ENCODE assay signal across 23 cellular contexts in genomic region chr12:4432878-4433820, GRCh38. TPM values are rescaled to one million over a fixed set of nuclear protein-coding genes. Genes with fewer than 3 reads are reported as not detected.
A peak's percentile ranks its signal among the peaks of the same experiment; 100 is the strongest.
DNase-seq lines count a peak whose midpoint lies in the region; ATAC-seq, FAIRE-seq and TF ChIP-seq lines count a peak whose summit lies in the region.
"Had no signal": no experiment of that assay in that cellular context is flagged by ENCODE, and none has a peak within 500 bp of the region (broad histone marks: within the 10 kb centered on the region; RNA-seq: fewer than 3 reads in every experiment).

No MANE protein-coding gene starts in this region.

- H3K27ac ChIP-seq in left ventricle myocardium inferior (replicated peaks) (no peak overlapping the region), endodermal cell (ENCODE audit: low read depth, low read length) (no peak overlapping the region), neural progenitor cell (no peak overlapping the region)
- H3K27ac ChIP-seq: cardiac muscle cell had no signal

- DNase-seq in Right ventricle myocardium inferior (ENCODE audit: missing footprints) (no peak), left ventricle myocardium inferior (no peak), endodermal cell (peak; percentile 73), neural progenitor cell (ENCODE audit: low spot score) (no peak), NAMALWA (ENCODE audit: low spot score) (no peak), iPS-NIHi11 (ENCODE audit: low spot score) (no peak), GM19239 (ENCODE audit: insufficient read length, low spot score) (no peak), mesenteric fat pad (ENCODE audit: low spot score) (no peak)
- DNase-seq: activated B cell treated with CpG ODN at 0.5 μM for 24 hours, aorta, left colon, NCI-H1105, NCI-H2029 treated with DMSO at 0.1 percent for 48 hours, NCI-H774, posterior cingulate gyrus, T-helper 9 cell had no signal

- H3F3A ChIP-seq in neural progenitor cell (ENCODE audit: low read depth), result no peaks in the 10 kb centered on the region

- H3K27me3 Mint-ChIP-seq in endodermal cell (ENCODE audit: insufficient read depth) (peaks cover 78% of the 10 kb centered on the region), neural progenitor cell (ENCODE audit: insufficient read depth, low read depth) (peaks cover 10% of the 10 kb centered on the region)
- H3K27me3 Mint-ChIP-seq: activated B cell treated with CpG ODN at 0.5 μM for 24 hours; activated naive CD8-positive, alpha-beta T cell had no signal

- FAIRE-seq in GM19239 (lab: Jason Lieb, UNC), result no peak
- FAIRE-seq: H54 had no signal

- H3K79me2 ChIP-seq in neural progenitor cell (ENCODE audit: low read depth), result no peaks in the 10 kb centered on the region

- H2AFZ ChIP-seq in neural progenitor cell (replicated peaks), result peak overlapping the region; percentile 63

- H3K36me3 Mint-ChIP-seq in endodermal cell (ENCODE audit: low read depth), result no peaks in the 10 kb centered on the region
- H3K36me3 Mint-ChIP-seq in neural progenitor cell, result no peaks in the 10 kb centered on the region
- H3K36me3 Mint-ChIP-seq: activated naive CD8-positive, alpha-beta T cell; CD8-positive, alpha-beta T cell; mesothelial cell of epicardium had no signal

- H3K9ac ChIP-seq in endodermal cell (ENCODE audit: extremely low read depth, low read length, poor library complexity, severe bottlenecking), result no peak overlapping the region
- no peak overlapping the region for H3K9ac ChIP-seq in neural progenitor cell

- no peak overlapping the region for H3K4me2 ChIP-seq in neural progenitor cell

- H3K27ac Mint-ChIP-seq in endodermal cell (no peak overlapping the region), neural progenitor cell (peak overlapping the region; percentile 14)
- H3K27ac Mint-ChIP-seq: activated B cell treated with CpG ODN at 0.5 μM for 24 hours; activated naive CD8-positive, alpha-beta T cell; CD8-positive, alpha-beta T cell; mesothelial cell of epicardium had no signal

- H4K20me1 ChIP-seq in neural progenitor cell (ENCODE audit: low read depth), result no peaks in the 10 kb centered on the region

- H3K4me3 Mint-ChIP-seq in endodermal cell, result no peak overlapping the region
- no peak overlapping the region for H3K4me3 Mint-ChIP-seq in neural progenitor cell
- H3K4me3 Mint-ChIP-seq: activated B cell treated with CpG ODN at 0.5 μM for 24 hours; activated naive CD8-positive, alpha-beta T cell; CD8-positive, alpha-beta T cell; mesothelial cell of epicardium had no signal

- H3K27me3 ChIP-seq in left ventricle myocardium inferior (ENCODE audit: low read depth), result no peaks in the 10 kb centered on the region
- H3K27me3 ChIP-seq in endodermal cell (ENCODE audit: control insufficient read depth, insufficient read depth, low read length, poor library complexity, severe bottlenecking), result peaks cover 72% of the 10 kb centered on the region
- no peaks in the 10 kb centered on the region for H3K27me3 ChIP-seq in neural progenitor cell
- H3K27me3 ChIP-seq: cardiac muscle cell had no signal

- WGBS in endodermal cell (ENCODE audit: insufficient coverage in 1 of 2, insufficient read length in 1 of 2), 2 experiments, result 72 to 82% methylated on average over 4 to 9 of the region's 9 CpGs

- peak; percentile 34 for ATAC-seq in Right ventricle myocardium inferior
- ATAC-seq: CD8-positive, alpha-beta T cell; left colon had no signal

- H3K4me1 Mint-ChIP-seq in endodermal cell, result peaks cover 14% of the 10 kb centered on the region
- peaks cover 22% of the 10 kb centered on the region for H3K4me1 Mint-ChIP-seq in neural progenitor cell

- no peak for TF ChIP-seq CTCF in left ventricle myocardium inferior (IDR thresholded peaks at IDR 0.05; ENCODE audit: borderline replicate concordance)
- TF ChIP-seq CTCF in endodermal cell (conservative IDR thresholded peaks at IDR 0.05), result peak; percentile 38
- TF ChIP-seq CTCF in neural progenitor cell (IDR thresholded peaks at IDR 0.05), result no peak

- peaks cover 15% of the 10 kb centered on the region for H3K4me1 ChIP-seq in left ventricle myocardium inferior
- no peaks in the 10 kb centered on the region for H3K4me1 ChIP-seq in endodermal cell (ENCODE audit: control insufficient read depth, insufficient read depth, low read length)
- H3K4me1 ChIP-seq in neural progenitor cell, result peaks cover 8% of the 10 kb centered on the region

- H3K9me3 ChIP-seq in left ventricle myocardium inferior (replicated peaks) (no peaks in the 10 kb centered on the region), endodermal cell (ENCODE audit: control insufficient read depth, low read length) (no peaks in the 10 kb centered on the region), neural progenitor cell (ENCODE audit: low read depth) (no peaks in the 10 kb centered on the region)

- H3K4me3 ChIP-seq in left ventricle myocardium inferior (no peak overlapping the region), endodermal cell (ENCODE audit: low read length) (no peak overlapping the region), neural progenitor cell (no peak overlapping the region)
- H3K4me3 ChIP-seq: cardiac muscle cell had no signal

- H3K9me3 Mint-ChIP-seq in endodermal cell (no peaks in the 10 kb centered on the region), neural progenitor cell (no peaks in the 10 kb centered on the region)
- H3K9me3 Mint-ChIP-seq: activated B cell treated with CpG ODN at 0.5 μM for 24 hours; CD8-positive, alpha-beta T cell; mesothelial cell of epicardium; nephron had no signal

- no peaks in the 10 kb centered on the region for H3K36me3 ChIP-seq in left ventricle myocardium inferior
- no peaks in the 10 kb centered on the region for H3K36me3 ChIP-seq in endodermal cell (ENCODE audit: control insufficient read depth, insufficient read depth, low read length)
- H3K36me3 ChIP-seq in neural progenitor cell, result no peaks in the 10 kb centered on the region
- H3K36me3 ChIP-seq: cardiac muscle cell had no signal

- intact Hi-C loops in Right ventricle myocardium inferior (cut with DNase I) (no loop called here), left ventricle myocardium inferior (cut with micrococcal nuclease) (no loop called here)

RNA-seq across cellular contexts. Expression of gene FGF6, which starts 12.5 kb away (rescaled TPM):
- total RNA-seq in Right ventricle myocardium inferior (not detected), left ventricle myocardium inferior (not detected), endodermal cell (not detected), neural progenitor cell (ENCODE audit: low replicate concordance) (not detected in 2 replicates), mesenteric fat pad (not detected)
- not detected for polyA plus RNA-seq in endodermal cell (2013, experiment 1 of 2)
- not detected for polyA plus RNA-seq in endodermal cell (2013, experiment 2 of 2)
- total RNA-seq: A172; activated B cell treated with CpG ODN at 0.5 μM for 24 hours; aorta; cardiac muscle cell; CD8-positive, alpha-beta T cell; left colon; mesothelial cell of epicardium had no signal
- polyA plus RNA-seq: aorta, cardiac muscle cell had no signal

RNA-seq across cellular contexts. Expression of gene FGF23, which starts 53.6 kb away (rescaled TPM):
- total RNA-seq in Right ventricle myocardium inferior, result not detected
- total RNA-seq in left ventricle myocardium inferior, result not detected
- total RNA-seq in endodermal cell, result under 1 TPM; 0.33 to 0.44 TPM
- 0.39 TPM for polyA plus RNA-seq in endodermal cell (2013, experiment 1 of 2)
- polyA plus RNA-seq in endodermal cell (2013, experiment 2 of 2), result 0.29 TPM
- total RNA-seq in neural progenitor cell (ENCODE audit: low replicate concordance), result 0.58 and 0.90 TPM in 2 replicates
- not detected for total RNA-seq in mesenteric fat pad
- total RNA-seq: A172; activated B cell treated with CpG ODN at 0.5 μM for 24 hours; aorta; CD8-positive, alpha-beta T cell; left colon; mesothelial cell of epicardium had no signal
- polyA plus RNA-seq: aorta had no signal
